ENCODE assay signal across 1 cellular context in genomic region chr10:89644967-89645741, GRCh38.
TF ChIP-seq lines count a peak whose summit lies in the region.

PANK1 (minus strand) TSS chr10:89645242; CDS start chr10:89644891, 351 bp downstream.

TF ChIP-seq in HEK293, 187 proteins besides CTCF, POLR2A, EP300 and RAD21 (continued from another document and continues in another):
- TF ChIP-seq ZBTB11 (tag by site-specific recombination; conservative IDR thresholded peaks at IDR 0.05; ENCODE audit: low read depth) (no peak), ZSCAN5A (tag by site-specific recombination; IDR thresholded peaks at IDR 0.05) (0 out of 2 replicates have a peak, but pooled peaks have one; percentile 21), KLF9 (tag by site-specific recombination; IDR thresholded peaks at IDR 0.05; ENCODE audit: low read depth) (peak; percentile 56; the same call in 1 of the 2 replicates), ZNF23 (tag by site-specific recombination; IDR thresholded peaks at IDR 0.05; ENCODE audit: borderline replicate concordance) (no peak), ZNF114 (tag by site-specific recombination; IDR thresholded peaks at IDR 0.05) (no peak), ZNF302 (tag by site-specific recombination; IDR thresholded peaks at IDR 0.05; ENCODE audit: low read depth) (no peak), ZNF529 (tag by site-specific recombination; IDR thresholded peaks at IDR 0.05; ENCODE audit: insufficient replicate concordance) (no peak), ZNF488 (tag by site-specific recombination; IDR thresholded peaks at IDR 0.05) (no peak), INSM2 (tag by site-specific recombination; IDR thresholded peaks at IDR 0.05) (peak; percentile 38; the same call in 1 of the 2 replicates), ZFP69B (tag by site-specific recombination; IDR thresholded peaks at IDR 0.05) (peak; percentile 50; the same call in 1 of the 2 replicates), ZNF416 (tag by site-specific recombination; IDR thresholded peaks at IDR 0.05) (no peak), GFI1B (tag by site-specific recombination; IDR thresholded peaks at IDR 0.05) (no peak), ZNF660 (tag by site-specific recombination; IDR thresholded peaks at IDR 0.05) (0 out of 2 replicates have a peak, but pooled peaks have one; percentile 16), ZSCAN30 (tag by site-specific recombination; IDR thresholded peaks at IDR 0.05) (no peak; the same call in 1 of the 2 replicates), ZNF701 (tag by site-specific recombination; IDR thresholded peaks at IDR 0.05) (no peak), BCL11A (tag by site-specific recombination; IDR thresholded peaks at IDR 0.05; ENCODE audit: low read depth) (no peak), ZNF155 (tag by site-specific recombination; IDR thresholded peaks at IDR 0.05) (no peak), ZNF292 (tag by site-specific recombination; IDR thresholded peaks at IDR 0.05; ENCODE audit: borderline replicate concordance, low read depth) (no peak), HOXD13 (CRISPR knock-in tag; IDR thresholded peaks at IDR 0.05; ENCODE audit: borderline replicate concordance) (no peak), ZNF777 (tag by site-specific recombination; IDR thresholded peaks at IDR 0.05; ENCODE audit: borderline replicate concordance) (no peak), ZNF221 (tag by site-specific recombination; IDR thresholded peaks at IDR 0.05; ENCODE audit: borderline replicate concordance) (no peak), ZBTB1 (tag by site-specific recombination; IDR thresholded peaks at IDR 0.05) (no peak), ZNF132 (tag by site-specific recombination; IDR thresholded peaks at IDR 0.05; ENCODE audit: borderline replicate concordance) (no peak), ZBTB17 (tag by site-specific recombination; IDR thresholded peaks at IDR 0.05) (peak; percentile 90), GLI4 (tag by site-specific recombination; IDR thresholded peaks at IDR 0.05) (no peak), ZNF214 (tag by site-specific recombination; IDR thresholded peaks at IDR 0.05; ENCODE audit: borderline replicate concordance) (no peak), ZNF514 (tag by site-specific recombination; IDR thresholded peaks at IDR 0.05) (no peak), PRDM6 (tag by site-specific recombination; IDR thresholded peaks at IDR 0.05) (peak; percentile 81), ZNF830 (tag by site-specific recombination; IDR thresholded peaks at IDR 0.05; ENCODE audit: low read depth) (no peak), KLF17 (tag by site-specific recombination; IDR thresholded peaks at IDR 0.05) (peak; percentile 55; the same call in 1 of the 2 replicates), ZNF664 (tag by site-specific recombination; IDR thresholded peaks at IDR 0.05) (peak; percentile 52; the same call in 1 of the 2 replicates), ZNF549 (tag by site-specific recombination; IDR thresholded peaks at IDR 0.05) (no peak), ZNF280D (tag by site-specific recombination; IDR thresholded peaks at IDR 0.05) (no peak), ZNF280C (tag by site-specific recombination; IDR thresholded peaks at IDR 0.05) (no peak), ZNF747 (tag by site-specific recombination; IDR thresholded peaks at IDR 0.05) (no peak), ZNF202 (tag by site-specific recombination; IDR thresholded peaks at IDR 0.05; ENCODE audit: borderline replicate concordance) (no peak), PRDM1 (tag by site-specific recombination; IDR thresholded peaks at IDR 0.05) (peak; percentile 37; the same call in 1 of the 2 replicates), KLF8 (tag by site-specific recombination; IDR thresholded peaks at IDR 0.05) (0 out of 2 replicates have a peak, but pooled peaks have one; percentile 16), REST (tag by site-specific recombination; IDR thresholded peaks at IDR 0.05) (no peak; the same call in 1 of the 2 replicates), ZBTB48 (tag by site-specific recombination; IDR thresholded peaks at IDR 0.05) (0 out of 2 replicates have a peak, but pooled peaks have one; percentile 20), ZNF473 (tag by site-specific recombination; IDR thresholded peaks at IDR 0.05) (no peak), ZNF426 (tag by site-specific recombination; IDR thresholded peaks at IDR 0.05) (no peak)
